8 cellular contexts compared by ENCODE assay signal in genomic region chr6:36735110-36735971, GRCh38. TPM values are rescaled to one million over a fixed set of nuclear protein-coding genes. Genes with fewer than 3 reads are reported as not detected.
DNase-seq lines count a peak whose midpoint lies in the region; ATAC-seq and TF ChIP-seq lines count a peak whose summit lies in the region.

No MANE protein-coding gene starts in this region.

- no peaks in the 10 kb centered on the region for H3K27me3 ChIP-seq in prostate gland (replicated peaks; ENCODE audit: insufficient read depth)

- H3K9me3 ChIP-seq in prostate gland = no peaks in the 10 kb centered on the region

- DNase-seq in activated naive CD4-positive, alpha-beta T cell treated with Interleukin-2 at 50 U/mL for 16 hours = peak; percentile 27
- DNase-seq in activated naive CD4-positive, alpha-beta T cell (lab: John Stamatoyannopoulos, UW) = no peak
- peak; percentile 78 to 85 for DNase-seq in foreskin fibroblast
- peak; percentile 75 for DNase-seq in prostate gland (ENCODE audit: low spot score)
- no peak for DNase-seq in UCSD-AML1 (lab: John Stamatoyannopoulos, UW; ENCODE audit: unreplicated experiment)
- no peak for DNase-seq in H4 (ENCODE audit: low spot score)

- TF ChIP-seq CTCF in WI38 (IDR thresholded peaks at IDR 0.05; ENCODE audit: low read depth, low read length) (0 out of 2 replicates have a peak, but pooled peaks have one; percentile 14), foreskin fibroblast (IDR thresholded peaks at IDR 0.05; ENCODE audit: low read depth, low read length) (no peak), prostate gland (IDR thresholded peaks at IDR 0.05) (peak in 2 of 4 experiments; percentile 16 to 33)

- intact Hi-C loops in prostate gland (cut with DNase I) = no loop called here

- peaks cover 11% of the 10 kb centered on the region for H3K4me1 ChIP-seq in prostate gland (replicated peaks)

- H3K27ac ChIP-seq in prostate gland = peak overlapping the region; percentile 69 to 74

- no peak for ATAC-seq in GM18867 (IDR thresholded peaks at IDR 0.05; ENCODE audit: unreplicated experiment)

- TF ChIP-seq POLR2A in prostate gland (IDR thresholded peaks at IDR 0.05) = no peak

- H3K36me3 ChIP-seq in prostate gland = no peaks in the 10 kb centered on the region

- H3K4me3 ChIP-seq in WI38 (ENCODE audit: low read depth, low read length) (peak overlapping the region; percentile 38), foreskin fibroblast (ENCODE audit: low read depth in 1 of 2, low read length in 2 of 2) (peak overlapping the region; percentile 7 to 19), prostate gland (peak overlapping the region in 1 of 2 donors; percentile 15)

- 4% methylated on average over 23 of the region's 23 CpGs for WGBS in prostate gland

RNA-seq across cellular contexts. Expression of gene RAB44, which starts 37.7 kb away (rescaled TPM):
- total RNA-seq in prostate gland = under 1 TPM; 0.14 to 0.45 TPM
- total RNA-seq in H4 (2014; rRNA removed; shearing (Covaris generic)) = not detected in 2 replicates

RNA-seq across cellular contexts. Expression of gene CDKN1A, which starts 56.8 kb away (rescaled TPM):
- 100 to 1,000 TPM in 1 of 2 donors, 10 to 100 TPM in 1; 69.7 to 148 TPM for total RNA-seq in prostate gland
- 119 and 142 TPM in 2 replicates for total RNA-seq in H4 (2014; rRNA removed; shearing (Covaris generic))

Comparison
In these comparisons a context has a peak if more than half of its experiments do, and no peak if none do; other contexts are left out.
1. DNase-seq: peak in activated naive CD4-positive, alpha-beta T cell treated with Interleukin-2 at 50 U/mL for 16 hours (single experiment), foreskin fibroblast (2 of 2) and prostate gland (single experiment); none in activated naive CD4-positive, alpha-beta T cell (0 of 4), UCSD-AML1 (single experiment) and H4 (single experiment).